8 cellular contexts compared by ENCODE assay signal in genomic region chr15:48190932-48191573, GRCh38. TPM values are rescaled to one million over a fixed set of nuclear protein-coding genes. Genes with fewer than 3 reads are reported as not detected.
DNase-seq lines count a peak whose midpoint lies in the region; ATAC-seq and TF ChIP-seq lines count a peak whose summit lies in the region.

No MANE protein-coding gene starts in this region.

- H3K27me3 Mint-ChIP-seq in immature natural killer cell (ENCODE audit: low read depth in 3 of 3) = peaks cover 1 to 6% (median 5%) of the 10 kb centered on the region in 3 donors

- ATAC-seq in HG02852 (IDR thresholded peaks at IDR 0.05; ENCODE audit: unreplicated experiment) = no peak

- no peaks in the 10 kb centered on the region for H3K36me3 ChIP-seq in brain microvascular endothelial cell (replicated peaks)

- peak; percentile 27 for DNase-seq in NCI-H82 (lab: John Stamatoyannopoulos, UW)
- DNase-seq in NCI-H82 treated with DMSO at 0.1 percent for 48 hours (lab: John Stamatoyannopoulos, UW; ENCODE audit: unreplicated experiment) = no peak
- DNase-seq in RWPE1 (ENCODE audit: low spot score) = peak; percentile 40
- DNase-seq in brain microvascular endothelial cell = peak; percentile 69
- peak in 2 of 3 donors; percentile 3 to 6 for DNase-seq in immature natural killer cell
- DNase-seq in smooth muscle cell of the brain vasculature (ENCODE audit: low read depth, low spot score) = peak; percentile 46
- no peak for DNase-seq in NCI-H1436 (lab: John Stamatoyannopoulos, UW)

- in situ Hi-C loops in brain microvascular endothelial cell (cut with HindIII; ENCODE audit: low pct_ligation_motif_present, low sequenced_read_pairs) = no loop called here

- TF ChIP-seq CTCF in RWPE1 (conservative IDR thresholded peaks at IDR 0.05; ENCODE audit: low read depth) (no peak), brain microvascular endothelial cell (IDR thresholded peaks at IDR 0.05; ENCODE audit: low read depth, low read length, missing control alignments) (no peak)

- H3K27ac Mint-ChIP-seq in immature natural killer cell = no peak overlapping the region

- peak overlapping the region; percentile 27 for H3K4me3 ChIP-seq in brain microvascular endothelial cell (ENCODE audit: low read depth, low read length)

- no peaks in the 10 kb centered on the region for H3K36me3 Mint-ChIP-seq in immature natural killer cell

- H3K27me3 ChIP-seq in brain microvascular endothelial cell (replicated peaks) = no peaks in the 10 kb centered on the region

- H3K27ac ChIP-seq in RWPE1 (no peak overlapping the region), brain microvascular endothelial cell (no peak overlapping the region)

- peaks cover 0 to 10% (median 0%) of the 10 kb centered on the region in 6 donors for H3K9me3 Mint-ChIP-seq in immature natural killer cell

- no peaks in the 10 kb centered on the region for H3K4me1 Mint-ChIP-seq in immature natural killer cell

- POLR2A ChIA-PET in RWPE1 (lab: Yijun Ruan, JAX; ENCODE audit: low non-redundant PET) = no interaction called here

- no peak overlapping the region for H3K4me3 Mint-ChIP-seq in immature natural killer cell

- CTCF ChIA-PET in RWPE1 (lab: Yijun Ruan, JAX) = interaction anchor here (0.7 kb wide), 1 partner anchor 94 kb away, joined by 3 read pairs; no protein-coding TSS in a partner anchor

RNA-seq across cellular contexts. Expression of gene CTXN2, which starts 0.4 kb away (rescaled TPM):
- not detected for polyA plus RNA-seq in immature natural killer cell

RNA-seq across cellular contexts. Expression of gene MYEF2, which starts 13.0 kb away (rescaled TPM):
- polyA plus RNA-seq in immature natural killer cell = 1 to 10 TPM in 2 of 3 donors, not detected in 1; 1.5 to 1.6 TPM

RNA-seq across cellular contexts. Expression of gene SLC12A1, which starts 15.0 kb away (rescaled TPM):
- polyA plus RNA-seq in immature natural killer cell = not detected

Comparison
In these comparisons a context has a peak if more than half of its experiments do, and no peak if none do; other contexts are left out.
1. DNase-seq: peak in NCI-H82 (single experiment), RWPE1 (single experiment), brain microvascular endothelial cell (single experiment), immature natural killer cell (2 of 3) and smooth muscle cell of the brain vasculature (single experiment); none in NCI-H82 treated with DMSO at 0.1 percent for 48 hours (single experiment) and NCI-H1436 (single experiment).